In the genomic region with DNA sequence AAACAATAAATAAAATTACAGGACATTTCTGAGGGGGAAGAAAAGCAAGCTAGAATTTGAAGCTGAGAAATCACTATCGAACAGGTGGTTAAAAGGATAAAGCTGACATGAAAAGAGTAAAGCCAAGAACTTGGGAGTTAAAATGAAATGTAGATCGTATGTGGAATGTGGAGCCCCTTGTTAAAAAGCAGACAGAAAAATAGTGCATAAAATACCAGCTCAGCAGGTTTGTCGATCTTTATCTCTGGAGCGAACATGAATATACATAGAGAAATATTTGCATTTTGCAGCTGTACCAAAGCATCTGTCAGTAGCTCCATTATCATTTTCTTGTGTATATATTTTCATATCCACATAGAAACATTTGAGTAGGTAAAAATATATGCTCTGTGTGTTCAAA, we compare ENCODE assay signal across 26 cellular contexts.
"Had no signal": no experiment of that assay in that cellular context is flagged by ENCODE, and none has a peak within 500 bp of the region (broad histone marks: within the 10 kb centered on the region; RNA-seq: fewer than 3 reads in every experiment).

No MANE protein-coding gene starts in this region.

- H3K27ac ChIP-seq: adrenal gland, breast epithelium, colonic mucosa had no signal

- H3K4me3 Mint-ChIP-seq: activated CD8-positive, alpha-beta T cell treated with anti-CD3 and anti-CD28 coated beads, Interleukin-2, amount 10 ng/mL, durations not matched to agents 7 days and 5 days; activated naive CD8-positive, alpha-beta T cell treated with anti-CD3 and anti-CD28 coated beads, Interleukin-2, amount 10 ng/mL, durations not matched to agents 7 days and 5 days; T-helper 1 cell treated with Interleukin-12 subunit alpha and Interleukin-12 subunit beta and Interleukin-4 antibody, amounts not matched to agents 30 μg/mL and 1 μg/mL, for 36 hours; WTC11 had no signal

- H3K9me3 ChIP-seq: adrenal gland, breast epithelium, colonic mucosa had no signal

- H3K27ac Mint-ChIP-seq: activated CD8-positive, alpha-beta T cell treated with anti-CD3 and anti-CD28 coated beads, Interleukin-2, amount 10 ng/mL, durations not matched to agents 7 days and 5 days; activated naive CD8-positive, alpha-beta T cell treated with anti-CD3 and anti-CD28 coated beads, Interleukin-2, amount 10 ng/mL, durations not matched to agents 7 days and 5 days; T-helper 1 cell treated with Interleukin-12 subunit alpha and Interleukin-12 subunit beta and Interleukin-4 antibody, amounts not matched to agents 30 μg/mL and 1 μg/mL, for 36 hours; WTC11 had no signal

- H3K4me1 Mint-ChIP-seq: activated naive CD8-positive, alpha-beta T cell treated with anti-CD3 and anti-CD28 coated beads, Interleukin-2, amount 10 ng/mL, durations not matched to agents 7 days and 5 days had no signal

- H3K9me3 Mint-ChIP-seq: activated naive CD8-positive, alpha-beta T cell treated with anti-CD3 and anti-CD28 coated beads, Interleukin-2, amount 10 ng/mL, durations not matched to agents 7 days and 5 days; T-helper 1 cell treated with Interleukin-12 subunit alpha and Interleukin-12 subunit beta and Interleukin-4 antibody, amounts not matched to agents 30 μg/mL and 1 μg/mL, for 36 hours; WTC11 had no signal

- H3K4me3 ChIP-seq: adrenal gland, breast epithelium, colonic mucosa had no signal

- H3K36me3 ChIP-seq: adrenal gland, breast epithelium, colonic mucosa had no signal

- H3K36me3 Mint-ChIP-seq: activated naive CD8-positive, alpha-beta T cell treated with anti-CD3 and anti-CD28 coated beads, Interleukin-2, amount 10 ng/mL, durations not matched to agents 7 days and 5 days; WTC11 had no signal

- ATAC-seq: activated CD8-positive, alpha-beta T cell treated with anti-CD3 and anti-CD28 coated beads, Interleukin-2, amount 10 ng/mL, durations not matched to agents 7 days and 5 days; Panc1; Right ventricle myocardium inferior; SK-N-SH treated with all-trans-retinoic acid at 6 μM for 48 hours; WTC11 had no signal

- DNase-seq: activated CD4-positive, alpha-beta T cell treated with anti-CD3 and anti-CD28 coated beads for 48 hours; activated CD4-positive, alpha-beta T cell treated with anti-CD3 and anti-CD28 coated beads, Interleukin-2, amount 50 U/mL, for 4 hours; activated CD4-positive, CD25-positive, alpha-beta regulatory T cell treated with anti-CD3 and anti-CD28 coated beads, Interleukin-2, amount 50 U/mL, for 72 hours; activated CD8-positive, alpha-beta memory T cell treated with anti-CD3 and anti-CD28 coated beads, Interleukin-2, amount 50 U/mL, for 48 hours; activated CD8-positive, alpha-beta T cell treated with anti-CD3 and anti-CD28 coated beads, Interleukin-2, amount 10 ng/mL, durations not matched to agents 7 days and 5 days; activated naive CD4-positive, alpha-beta T cell treated with anti-CD3 and anti-CD28 coated beads, Interleukin-2, amount 50 U/mL, for 16 hours; activated naive CD8-positive, alpha-beta T cell treated with anti-CD3 and anti-CD28 coated beads, Interleukin-2, amount 10 ng/mL, durations not matched to agents 7 days and 5 days; activated T-cell treated with anti-CD3 and anti-CD28 coated beads, Interleukin-2, amount 50 U/mL, for 1 hour; adrenal gland; aorta; caudate nucleus; colonic mucosa; NCI-H146; NCI-H187 treated with DMSO at 0.1 percent for 48 hours; NCI-H2081 treated with DMSO at 0.1 percent for 48 hours; NCI-H2171; NCI-H2227 treated with DMSO at 0.1 percent for 48 hours; NCI-H446 treated with DMSO at 0.1 percent for 48 hours; NCI-H524 treated with DMSO at 0.1 percent for 48 hours; RPMI8226 had no signal
